Comparison of ENCODE assay signal across 8 cellular contexts in the genomic region with DNA sequence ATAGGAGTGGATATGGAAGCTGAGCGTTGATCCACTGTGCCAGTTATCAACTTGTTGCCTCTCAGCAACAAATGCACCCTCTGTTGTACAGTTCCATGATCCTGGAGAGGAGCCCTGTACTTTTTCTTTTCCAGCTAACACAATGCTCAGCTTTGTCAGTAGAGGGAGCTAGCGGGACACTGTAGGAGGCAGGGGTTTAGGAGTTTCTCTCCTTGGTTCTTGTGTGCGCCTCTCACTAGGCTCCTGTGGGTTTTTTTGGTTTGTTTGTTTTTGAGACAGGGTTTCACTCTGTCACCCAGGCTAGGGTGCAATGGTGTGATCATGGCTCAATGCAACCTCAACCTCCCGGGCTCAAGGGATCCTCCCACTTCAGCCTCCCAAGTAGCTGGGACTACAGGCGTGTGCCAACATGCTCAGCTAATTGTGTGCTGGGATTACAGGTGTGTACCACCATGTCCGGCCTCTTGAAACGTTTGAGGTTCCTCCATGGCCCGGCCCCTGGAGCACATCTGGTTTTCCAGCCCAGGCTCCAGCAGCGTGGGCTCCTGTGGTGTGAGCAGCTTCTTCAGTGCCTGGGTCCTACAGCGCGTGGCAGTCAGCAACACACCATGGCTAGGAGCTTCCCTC. TPM values are rescaled to one million over a fixed set of nuclear protein-coding genes. Genes with fewer than 3 reads are reported as not detected.
DNase-seq lines count a peak whose midpoint lies in the region; ATAC-seq and TF ChIP-seq lines count a peak whose summit lies in the region.

No MANE protein-coding gene starts in this region.

- peak; percentile 97 for TF ChIP-seq CTCF in AG09319 (IDR thresholded peaks at IDR 0.05; ENCODE audit: low read depth, low read length)
- TF ChIP-seq CTCF in GM12873 (IDR thresholded peaks at IDR 0.05; ENCODE audit: insufficient read depth, low read depth, low read length, missing control alignments), result peak; percentile 93
- peak; percentile 98 for TF ChIP-seq CTCF in fibroblast of villous mesenchyme (IDR thresholded peaks at IDR 0.05; ENCODE audit: insufficient read depth, low read depth, low read length)

- ATAC-seq in HG03280 (IDR thresholded peaks at IDR 0.05; ENCODE audit: unreplicated experiment), result peak; percentile 78
- no peak for ATAC-seq in HG02610 (IDR thresholded peaks at IDR 0.05; ENCODE audit: unreplicated experiment)

- DNase-seq in AG09319 (ENCODE audit: extremely low read depth, low read depth), result no peak
- peak; percentile 81 for DNase-seq in NCI-H82 (lab: John Stamatoyannopoulos, UW)
- DNase-seq in activated T-cell treated with anti-CD3 and anti-CD28 coated beads, Interleukin-2, amount 50 U/mL, for 48 hours, result peak; percentile 43 to 50
- DNase-seq in fibroblast of villous mesenchyme (ENCODE audit: low read depth), result peak; percentile 80
- peak in 35 of 56 donors; percentile 14 to 75 (median 35) for DNase-seq in nucleus accumbens (lab: John Stamatoyannopoulos, UW)

- no peak overlapping the region for H3K4me3 ChIP-seq in fibroblast of villous mesenchyme (ENCODE audit: low read depth, low read length)

RNA-seq across cellular contexts. Expression of a gene that starts 12.0 kb away (rescaled TPM):
- total RNA-seq in fibroblast of villous mesenchyme, result 44.0 and 58.9 TPM in 2 replicates

RNA-seq across cellular contexts. Expression of a gene that starts 14.5 kb away (rescaled TPM):
- total RNA-seq in fibroblast of villous mesenchyme, result 12.5 and 19.6 TPM in 2 replicates

RNA-seq across cellular contexts. Expression of a gene that starts 35.4 kb away (rescaled TPM):
- total RNA-seq in fibroblast of villous mesenchyme, result 19.6 and 22.0 TPM in 2 replicates
